ENCODE assay signal across 27 cellular contexts in genomic region chr1:21126324-21126723, GRCh38. TPM values are rescaled to one million over a fixed set of nuclear protein-coding genes. Genes with fewer than 3 reads are reported as not detected.
DNase-seq lines count a peak whose midpoint lies in the region; ATAC-seq and TF ChIP-seq lines count a peak whose summit lies in the region.
"Had no signal": no experiment of that assay in that cellular context is flagged by ENCODE, and none has a peak within 500 bp of the region (broad histone marks: within the 10 kb centered on the region; RNA-seq: fewer than 3 reads in every experiment).

No MANE protein-coding gene starts in this region.

- no peaks in the 10 kb centered on the region for H3F3A ChIP-seq in PC-9 (ENCODE audit: insufficient read depth, low read depth)

- H3K9me3 Mint-ChIP-seq in MCF 10A (ENCODE audit: unreplicated experiment) = peaks cover 4% of the 10 kb centered on the region
- H3K9me3 Mint-ChIP-seq: activated T-cell treated with anti-CD3 and anti-CD28 coated beads, Interleukin-2, amount 50 U/mL, for 4 hours had no signal

- no peak overlapping the region for H3K4me3 Mint-ChIP-seq in MCF 10A (ENCODE audit: unreplicated experiment)
- H3K4me3 Mint-ChIP-seq: activated T-cell treated with anti-CD3 and anti-CD28 coated beads, Interleukin-2, amount 50 U/mL, for 4 hours; nephron had no signal

- TF ChIP-seq CTCF in MCF 10A (IDR thresholded peaks at IDR 0.05; ENCODE audit: unreplicated experiment) (no peak), mammary epithelial cell (conservative IDR thresholded peaks at IDR 0.05 in 1 of 2, IDR thresholded peaks at IDR 0.05 in 1 of 2; ENCODE audit: extremely low read depth in 1 of 2, insufficient read depth in 1 of 2, low read depth in 1 of 2, low read length in 2 of 2) (no peak), PC-9 (conservative IDR thresholded peaks at IDR 0.05) (no peak), spleen (IDR thresholded peaks at IDR 0.05 in 8 of 11, conservative IDR thresholded peaks at IDR 0.05 in 3 of 11) (no peak)

- POLR2A ChIA-PET in MCF 10A (lab: Yijun Ruan, JAX) = interaction anchor here (1.8 kb wide), 1 partner anchor 10 kb away, joined by 7 read pairs; no protein-coding TSS in a partner anchor
- POLR2A ChIA-PET in PC-9 (lab: Charles Lee; ENCODE audit: unreplicated experiment) = no interaction called here

- H3K4me3 ChIP-seq in mammary epithelial cell (replicated peaks in 1 of 3; ENCODE audit: insufficient read depth in 1 of 3, low read depth in 2 of 3, low read length in 3 of 3) (no peak overlapping the region), PC-9 (no peak overlapping the region), spleen (no peak overlapping the region)
- H3K4me3 ChIP-seq: breast epithelium, coronary artery, left lung, upper lobe of left lung had no signal

- ATAC-seq in HG02588 (IDR thresholded peaks at IDR 0.05; ENCODE audit: unreplicated experiment) (no peak), HG02884 (IDR thresholded peaks at IDR 0.05; ENCODE audit: unreplicated experiment) (no peak)
- ATAC-seq: activated T-cell treated with anti-CD3 and anti-CD28 coated beads, Interleukin-2, amount 50 U/mL, for 4 hours; left lung; sciatic nerve had no signal

- H3K4me2 ChIP-seq in mammary epithelial cell (ENCODE audit: insufficient read depth, low read depth, low read length) = no peak overlapping the region
- H3K4me2 ChIP-seq in PC-9 = no peak overlapping the region

- peaks cover 5% of the 10 kb centered on the region for H3K4me1 ChIP-seq in mammary epithelial cell (ENCODE audit: insufficient read depth, low read length)
- H3K4me1 ChIP-seq in PC-9 (replicated peaks; ENCODE audit: insufficient read depth) = no peaks in the 10 kb centered on the region
- peaks cover 3 to 27% (median 9%) of the 10 kb centered on the region in 6 donors for H3K4me1 ChIP-seq in spleen
- H3K4me1 ChIP-seq: breast epithelium had no signal

- H3K9me2 ChIP-seq in PC-9 (ENCODE audit: insufficient read depth) = no peaks in the 10 kb centered on the region

- in situ Hi-C loops in mammary epithelial cell (cut with MboI; ENCODE audit: low sequenced_read_pairs in 2 of 2) = no loop called here

- BruUV-seq in MCF 10A (replicated peaks; lab: Mats Ljungman, UMichigan) (no TSS peak), mammary epithelial cell (replicated peaks; lab: Mats Ljungman, UMichigan) (no TSS peak), PC-9 (replicated peaks; lab: Mats Ljungman, UMichigan) (no TSS peak)

- WGBS in mammary epithelial cell (ENCODE audit: low coverage, missing lambda C conversion rate) = 100% methylated on average over 4 of the region's 4 CpGs
- 93 to 98% (median 96%) methylated on average over 4 of the region's 4 CpGs for WGBS in spleen, 5 donors

- H3K4me1 Mint-ChIP-seq in MCF 10A (ENCODE audit: insufficient read depth, unreplicated experiment) = peaks cover 5% of the 10 kb centered on the region
- H3K4me1 Mint-ChIP-seq: nephron had no signal

- CTCF ChIA-PET in MCF 10A (lab: Yijun Ruan, JAX) (interaction anchor here (0.6 to 1.0 kb wide), 6 partner anchors 9 to 128 kb away, joined by 3 to 4 read pairs (median 3); no protein-coding TSS in a partner anchor), mammary epithelial cell (lab: Charles Lee; ENCODE audit: low non-redundant PET) (no interaction called here), PC-9 (lab: Charles Lee) (no interaction called here)

- no peak for TF ChIP-seq POLR2A in spleen (IDR thresholded peaks at IDR 0.05)

- intact Hi-C loops in MCF 10A (cut with micrococcal nuclease) = no loop called here
- intact Hi-C loops in mammary epithelial cell (cut with micrococcal nuclease) = no loop called here
- intact Hi-C loops in PC-9 (cut with micrococcal nuclease; ENCODE audit: unreplicated experiment) = no loop called here
- intact Hi-C loops in spleen (cut with DNase I; ENCODE audit: low total_unique reads) = no loop called here

- H3K27ac ChIP-seq in mammary epithelial cell (ENCODE audit: insufficient read depth, low read depth, low read length) = no peak overlapping the region
- H3K27ac ChIP-seq in PC-9 = no peak overlapping the region
- H3K27ac ChIP-seq in spleen = no peak overlapping the region
- H3K27ac ChIP-seq: breast epithelium, coronary artery, left lung, upper lobe of left lung had no signal

- H3K79me2 ChIP-seq in mammary epithelial cell (ENCODE audit: insufficient read depth, low read length) (peaks cover 50% of the 10 kb centered on the region), PC-9 (ENCODE audit: low read depth) (peaks cover 4% of the 10 kb centered on the region; the same call in 1 of the 2 replicates)

- no peaks in the 10 kb centered on the region for H4K20me1 ChIP-seq in mammary epithelial cell (ENCODE audit: insufficient read depth, low read length)
- H4K20me1 ChIP-seq in PC-9 (ENCODE audit: insufficient read depth) = no peaks in the 10 kb centered on the region; the same call in 1 of the 2 replicates

- DNase-seq in MCF 10A (ENCODE audit: unreplicated experiment) (peak; percentile 22), mammary epithelial cell (no peak), PC-9 (peak; percentile 18 to 39), iPS-NIHi7 (ENCODE audit: extremely low spot score) (peak; percentile 20), spleen (no peak), OCI-M2 (lab: John Stamatoyannopoulos, UW; ENCODE audit: unreplicated experiment) (no peak)
- DNase-seq: ACHN; activated CD4-positive, CD25-positive, alpha-beta regulatory T cell treated with anti-CD3 and anti-CD28 coated beads, Interleukin-2, amount 50 U/mL, for 72 hours; activated CD8-positive, alpha-beta memory T cell treated with anti-CD3 and anti-CD28 coated beads for 24 hours; activated naive CD4-positive, alpha-beta T cell; activated T-cell treated with anti-CD3 and anti-CD28 coated beads, Interleukin-2, amount 50 U/mL, for 4 hours; amniotic stem cell; C1 segment of cervical spinal cord; GDM1; left lung; midbrain; NCI-H1092; NCI-H774; posterior cingulate gyrus; SW 1271; upper lobe of left lung had no signal

- H2AFZ ChIP-seq in mammary epithelial cell (ENCODE audit: low read depth, low read length) (no peak overlapping the region), PC-9 (no peak overlapping the region)

- H3K9me3 ChIP-seq in mammary epithelial cell (replicated peaks; ENCODE audit: insufficient read depth, low read length) = no peaks in the 10 kb centered on the region
- no peaks in the 10 kb centered on the region for H3K9me3 ChIP-seq in PC-9 (ENCODE audit: insufficient read depth, low read depth)
- no peaks in the 10 kb centered on the region for H3K9me3 ChIP-seq in spleen
- H3K9me3 ChIP-seq: breast epithelium, left lung, upper lobe of left lung had no signal

- no peaks in the 10 kb centered on the region for H3K27me3 ChIP-seq in mammary epithelial cell (ENCODE audit: insufficient read depth, low read length)
- H3K27me3 ChIP-seq in PC-9 (ENCODE audit: insufficient read depth, low read depth) = no peaks in the 10 kb centered on the region
- H3K27me3 ChIP-seq in spleen (replicated peaks in 1 of 7) = no peaks in the 10 kb centered on the region
- H3K27me3 ChIP-seq: breast epithelium, left lung, upper lobe of left lung had no signal

- H3K36me3 ChIP-seq in mammary epithelial cell (ENCODE audit: insufficient read depth, low read length) (peaks cover 3% of the 10 kb centered on the region), PC-9 (ENCODE audit: low read depth) (no peaks in the 10 kb centered on the region; the same call in 1 of the 2 replicates), spleen (peaks cover 0 to 62% (median 11%) of the 10 kb centered on the region in 6 donors)
- H3K36me3 ChIP-seq: breast epithelium had no signal

- H3K36me3 Mint-ChIP-seq in MCF 10A (ENCODE audit: insufficient read depth, unreplicated experiment) = peaks cover 41% of the 10 kb centered on the region

- no peak overlapping the region for H3K27ac Mint-ChIP-seq in MCF 10A (ENCODE audit: low read depth, unreplicated experiment)
- H3K27ac Mint-ChIP-seq: nephron had no signal

- H3K27me3 Mint-ChIP-seq in MCF 10A (ENCODE audit: insufficient read depth, unreplicated experiment) = no peaks in the 10 kb centered on the region

- no peak overlapping the region for H3K9ac ChIP-seq in mammary epithelial cell (ENCODE audit: insufficient read depth, low read length)

- dilution Hi-C loops in mammary epithelial cell (cut with HindIII; ENCODE audit: low sequenced_read_pairs) = no loop called here

RNA-seq across cellular contexts. Expression of gene EIF4G3, which starts 50.4 kb away (rescaled TPM):
- total RNA-seq in MCF 10A (2022) (87.6 and 99.0 TPM in 2 replicates), mammary epithelial cell (10 to 100 TPM; 50.3 to 79.9 TPM), PC-9 (2021) (52.6 and 63.2 TPM in 2 replicates), spleen (10 to 100 TPM; 62.7 to 97.3 (median 75.0) TPM)
- polyA plus RNA-seq in mammary epithelial cell (43.6 TPM), spleen (10 to 100 TPM; 14.3 to 18.0 (median 16.7) TPM)
- 43.9 TPM for polyA minus RNA-seq in mammary epithelial cell

Comparison
In these comparisons a context has a peak if more than half of its experiments do, and no peak if none do; other contexts are left out.
1. DNase-seq: peak in MCF 10A (single experiment), PC-9 (2 of 2) and iPS-NIHi7 (single experiment); none in mammary epithelial cell (single experiment), spleen (single experiment) and OCI-M2 (single experiment).